8 cellular contexts compared by ENCODE assay signal in the genomic region with DNA sequence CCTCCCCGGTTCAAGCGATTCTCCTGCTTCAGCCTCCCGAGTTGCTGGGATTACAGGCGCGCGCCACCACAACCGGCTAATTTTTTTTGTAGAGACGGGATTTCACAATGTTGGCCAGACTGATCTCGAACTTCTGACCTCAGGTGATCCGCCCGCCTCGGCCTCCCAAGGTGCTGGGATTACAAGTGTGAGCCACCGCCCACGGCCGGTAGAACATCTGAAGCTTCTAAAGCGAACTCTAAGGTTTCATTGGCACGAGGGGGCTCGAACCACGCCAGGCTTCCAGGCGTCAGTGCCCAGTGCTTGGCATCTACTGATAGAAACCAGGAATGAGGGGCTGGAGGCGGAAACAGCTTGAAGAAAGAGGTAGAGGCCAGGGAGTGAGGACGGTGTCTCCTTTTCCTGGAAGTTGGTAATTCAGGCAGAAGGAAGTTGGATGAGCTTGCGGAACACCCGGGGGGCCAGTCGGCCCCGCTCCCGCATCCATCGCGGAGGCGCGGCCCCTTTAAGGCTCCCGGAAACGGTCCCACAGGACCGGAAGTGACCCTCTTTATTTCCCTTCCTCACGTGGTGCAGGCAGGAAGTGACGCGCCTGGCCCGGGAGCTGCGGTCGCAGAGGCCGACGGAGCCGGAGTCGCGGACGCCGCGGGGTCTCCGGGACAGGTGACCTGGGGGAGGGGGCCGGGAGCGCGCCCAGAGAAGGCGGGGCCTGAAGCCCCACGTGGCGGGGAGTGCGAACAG. TPM values are rescaled to one million over a fixed set of nuclear protein-coding genes. Genes with fewer than 3 reads are reported as not detected.
DNase-seq lines count a peak whose midpoint lies in the region; ATAC-seq and TF ChIP-seq lines count a peak whose summit lies in the region.

A gene (plus strand): TSS at position 579 of the 741 bp plus-strand sequence. CDS start 1,876 bp downstream, outside the sequence.

- H3K27ac ChIP-seq in brain microvascular endothelial cell (peak within 1 kb of the TSS; percentile 95), iPS-20b (ENCODE audit: low read length) (peak within 1 kb of the TSS; percentile 15)

- ATAC-seq in HG02970 (IDR thresholded peaks at IDR 0.05; ENCODE audit: low FRiP score, unreplicated experiment), result peak; percentile 42

- H3K4me2 ChIP-seq in skeletal muscle satellite cell (ENCODE audit: low read length), result peak within 1 kb of the TSS; percentile 87

- H3K27me3 ChIP-seq in brain microvascular endothelial cell (replicated peaks) (no peaks in the 10 kb centered on the region), iPS-20b (ENCODE audit: insufficient read depth, low read length) (no peaks in the 10 kb centered on the region), skeletal muscle satellite cell (ENCODE audit: control insufficient read depth, insufficient read depth, low read length) (no peaks in the 10 kb centered on the region)

- H3K4me1 ChIP-seq in iPS-20b (ENCODE audit: insufficient read depth, low read length) (peaks cover 10% of the 10 kb centered on the region), skeletal muscle satellite cell (ENCODE audit: control insufficient read depth, insufficient read depth, low read length) (peaks cover 28% of the 10 kb centered on the region)

- peak within 1 kb of the TSS; percentile 84; the same call in 1 of the 2 replicates for H3K9ac ChIP-seq in iPS-20b (ENCODE audit: low read depth, low read length)
- peak within 1 kb of the TSS; percentile 83 for H3K9ac ChIP-seq in skeletal muscle satellite cell (ENCODE audit: low read depth, low read length)

- H3K9me3 Mint-ChIP-seq in T-helper 2 cell treated with Interferon-gamma antibody and Interleukin-4, amounts not matched to agents 5 μg/mL and 100 μg/mL, for 36 hours, result no peaks in the 10 kb centered on the region

- H3K4me1 Mint-ChIP-seq in T-helper 2 cell treated with Interferon-gamma antibody and Interleukin-4, amounts not matched to agents 5 μg/mL and 100 μg/mL, for 36 hours (ENCODE audit: low read depth), result peaks cover 30% of the 10 kb centered on the region

- TF ChIP-seq CTCF in brain microvascular endothelial cell (IDR thresholded peaks at IDR 0.05; ENCODE audit: low read depth, low read length, missing control alignments), result no peak

- H3K9me3 ChIP-seq in iPS-20b (ENCODE audit: insufficient read depth, low read depth, low read length) (no peaks in the 10 kb centered on the region), skeletal muscle satellite cell (replicated peaks; ENCODE audit: low read length) (no peaks in the 10 kb centered on the region)

- peak within 1 kb of the TSS; percentile 68 for H3K4me3 ChIP-seq in brain microvascular endothelial cell (ENCODE audit: low read depth, low read length)
- peak within 1 kb of the TSS; percentile 91 for H3K4me3 ChIP-seq in iPS-20b (ENCODE audit: low read length)
- peak within 1 kb of the TSS; percentile 70 for H3K4me3 ChIP-seq in skeletal muscle satellite cell (ENCODE audit: low read length)

- no peaks in the 10 kb centered on the region for H3K27me3 Mint-ChIP-seq in T-helper 2 cell treated with Interferon-gamma antibody and Interleukin-4, amounts not matched to agents 5 μg/mL and 100 μg/mL, for 36 hours (ENCODE audit: low read depth)

- peak within 1 kb of the TSS; percentile 92 for H3K27ac Mint-ChIP-seq in T-helper 2 cell treated with Interferon-gamma antibody and Interleukin-4, amounts not matched to agents 5 μg/mL and 100 μg/mL, for 36 hours

- H3K36me3 Mint-ChIP-seq in T-helper 2 cell treated with Interferon-gamma antibody and Interleukin-4, amounts not matched to agents 5 μg/mL and 100 μg/mL, for 36 hours (ENCODE audit: low read depth), result peaks cover 32% of the 10 kb centered on the region

- in situ Hi-C loops in brain microvascular endothelial cell (cut with HindIII; ENCODE audit: low pct_ligation_motif_present, low sequenced_read_pairs), result no loop called here

- H3K36me3 ChIP-seq in brain microvascular endothelial cell (replicated peaks) (peaks cover 13% of the 10 kb centered on the region), iPS-20b (ENCODE audit: insufficient read depth, low read depth, low read length) (peaks cover 29% of the 10 kb centered on the region), skeletal muscle satellite cell (ENCODE audit: insufficient read depth, low read length) (peaks cover 19% of the 10 kb centered on the region)

- peak within 1 kb of the TSS; percentile 90 for H3K4me3 Mint-ChIP-seq in T-helper 2 cell treated with Interferon-gamma antibody and Interleukin-4, amounts not matched to agents 5 μg/mL and 100 μg/mL, for 36 hours

- peak; percentile 97 for DNase-seq in activated T-cell treated with anti-CD3 and anti-CD28 coated beads for 48 hours (ENCODE audit: low read depth)
- DNase-seq in activated T-cell treated with anti-CD3 and anti-CD28 coated beads, Interleukin-2, amount 50 U/mL, for 1 hour, result no peak
- DNase-seq in NCI-H1930 (lab: John Stamatoyannopoulos, UW), result peak; percentile 99 to 100
- DNase-seq in T-helper 2 cell treated with Interferon-gamma antibody and Interleukin-4, amounts not matched to agents 5 μg/mL and 100 μg/mL, for 36 hours (ENCODE audit: low spot score), result peak; percentile 96
- peak; percentile 88 for DNase-seq in brain microvascular endothelial cell

RNA-seq across cellular contexts. Expression of the gene that starts here (rescaled TPM):
- total RNA-seq in skeletal muscle satellite cell (2012; rRNA removed), result 6.1 and 7.6 TPM in 2 replicates
